8 cellular contexts compared by ENCODE assay signal in genomic region chr17:3447625-3448024, GRCh38. TPM values are rescaled to one million over a fixed set of nuclear protein-coding genes. Genes with fewer than 3 reads are reported as not detected.
A peak's percentile ranks its signal among the peaks of the same experiment; 100 is the strongest.
DNase-seq lines count a peak whose midpoint lies in the region; ATAC-seq and TF ChIP-seq lines count a peak whose summit lies in the region.

No MANE protein-coding gene starts in this region.

- in situ Hi-C loops in SK-MEL-5 (cut with HindIII; ENCODE audit: low pct_unique_long_range_greater_than_20kb, low sequenced_read_pairs): no loop called here

- ATAC-seq in stimulated activated naive CD8-positive, alpha-beta T cell treated with anti-CD3 and anti-CD28 coated beads, Interleukin-15, amount 100 ng/mL, for 72 hours: no peak
- ATAC-seq in right cardiac atrium (no peak), HG03571 (IDR thresholded peaks at IDR 0.05; ENCODE audit: unreplicated experiment) (no peak)
- no peak for ATAC-seq in stimulated activated naive CD8-positive, alpha-beta T cell treated with anti-CD3 and anti-CD28 coated beads, Interleukin-15, Interleukin-2, amounts not matched to agents 100 U/mL and 50 U/mL, for 24 hours

- H3K4me1 ChIP-seq in right cardiac atrium (ENCODE audit: control insufficient read depth, insufficient read depth, low read length): no peaks in the 10 kb centered on the region

- no peaks in the 10 kb centered on the region for H3K27me3 Mint-ChIP-seq in stimulated activated naive CD8-positive, alpha-beta T cell treated with anti-CD3 and anti-CD28 coated beads, Interleukin-15, amount 100 ng/mL, for 72 hours

- CTCF ChIA-PET in HEK293T (lab: Yijun Ruan, JAX): no interaction called here

- POLR2A ChIA-PET in HEK293T (lab: Yijun Ruan, JAX): no interaction called here

- intact Hi-C loops in right cardiac atrium (cut with DNase I): no loop called here

- H3K27me3 ChIP-seq in right cardiac atrium (ENCODE audit: control insufficient read depth, insufficient read depth): no peaks in the 10 kb centered on the region

- WGBS in right cardiac atrium: 57% methylated on average over 2 of the region's 2 CpGs

- H3K9me3 ChIP-seq in right cardiac atrium (ENCODE audit: control insufficient read depth, low read length): no peaks in the 10 kb centered on the region

- no peaks in the 10 kb centered on the region for H3K9me3 Mint-ChIP-seq in stimulated activated naive CD8-positive, alpha-beta T cell treated with anti-CD3 and anti-CD28 coated beads, Interleukin-15, amount 100 ng/mL, for 72 hours

- H3K4me3 ChIP-seq in right cardiac atrium (ENCODE audit: low read length): no peak overlapping the region

- no peaks in the 10 kb centered on the region for H3K4me1 Mint-ChIP-seq in stimulated activated naive CD8-positive, alpha-beta T cell treated with anti-CD3 and anti-CD28 coated beads, Interleukin-15, amount 100 ng/mL, for 72 hours

- no peak overlapping the region for H3K4me3 Mint-ChIP-seq in stimulated activated naive CD8-positive, alpha-beta T cell treated with anti-CD3 and anti-CD28 coated beads, Interleukin-15, amount 100 ng/mL, for 72 hours

- H3K27ac ChIP-seq in right cardiac atrium (ENCODE audit: low read length): no peak overlapping the region

- DNase-seq in EH (ENCODE audit: low read depth) (peak; percentile 2), HEK293T (ENCODE audit: extremely low spot score) (peak; percentile 32), SK-MEL-5 (ENCODE audit: low read depth, low spot score) (peak; percentile 66), iris pigment epithelial cell (ENCODE audit: low read depth) (peak; percentile 8), right cardiac atrium (no peak)
- no peak for DNase-seq in stimulated activated naive CD8-positive, alpha-beta T cell treated with anti-CD3 and anti-CD28 coated beads, Interleukin-15, amount 100 ng/mL, for 72 hours
- DNase-seq in stimulated activated naive CD8-positive, alpha-beta T cell treated with anti-CD3 and anti-CD28 coated beads, Interleukin-15, Interleukin-2, amounts not matched to agents 100 U/mL and 50 U/mL, for 24 hours: no peak

- H3K27ac Mint-ChIP-seq in stimulated activated naive CD8-positive, alpha-beta T cell treated with anti-CD3 and anti-CD28 coated beads, Interleukin-15, amount 100 ng/mL, for 72 hours: peak overlapping the region in 1 of 2 donors; percentile 4

TF ChIP-seq in HEK293T, 16 proteins besides CTCF, POLR2A, EP300 and RAD21:
- TF ChIP-seq, protein P1, sequence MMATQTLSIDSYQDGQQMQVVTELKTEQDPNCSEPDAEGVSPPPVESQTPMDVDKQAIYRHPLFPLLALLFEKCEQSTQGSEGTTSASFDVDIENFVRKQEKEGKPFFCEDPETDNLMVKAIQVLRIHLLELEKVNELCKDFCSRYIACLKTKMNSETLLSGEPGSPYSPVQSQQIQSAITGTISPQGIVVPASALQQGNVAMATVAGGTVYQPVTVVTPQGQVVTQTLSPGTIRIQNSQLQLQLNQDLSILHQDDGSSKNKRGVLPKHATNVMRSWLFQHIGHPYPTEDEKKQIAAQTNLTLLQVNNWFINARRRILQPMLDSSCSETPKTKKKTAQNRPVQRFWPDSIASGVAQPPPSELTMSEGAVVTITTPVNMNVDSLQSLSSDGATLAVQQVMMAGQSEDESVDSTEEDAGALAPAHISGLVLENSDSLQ (IDR thresholded peaks at IDR 0.05): no peak
- no peak for TF ChIP-seq FOXK2 (IDR thresholded peaks at IDR 0.05)
- TF ChIP-seq TARDBP (IDR thresholded peaks at IDR 0.05): no peak
- TF ChIP-seq FOXA1 (IDR thresholded peaks at IDR 0.05): no peak
- no peak for TF ChIP-seq CTBP1 (IDR thresholded peaks at IDR 0.05; ENCODE audit: borderline replicate concordance)
- TF ChIP-seq ARNT (IDR thresholded peaks at IDR 0.05): no peak
- TF ChIP-seq L3MBTL2 (conservative IDR thresholded peaks at IDR 0.05): no peak
- no peak for TF ChIP-seq SP1 (IDR thresholded peaks at IDR 0.05)
- no peak for TF ChIP-seq BHLHE40 (IDR thresholded peaks at IDR 0.05; ENCODE audit: borderline replicate concordance)
- TF ChIP-seq NFRKB (IDR thresholded peaks at IDR 0.05): no peak
- no peak for TF ChIP-seq SUZ12 (IDR thresholded peaks at IDR 0.05)
- no peak for TF ChIP-seq FOXM1 (IDR thresholded peaks at IDR 0.05; ENCODE audit: borderline replicate concordance)
- TF ChIP-seq ELF4 (IDR thresholded peaks at IDR 0.05): no peak
- TF ChIP-seq LEF1 (IDR thresholded peaks at IDR 0.05; ENCODE audit: borderline replicate concordance): no peak
- no peak for TF ChIP-seq ZNF384 (IDR thresholded peaks at IDR 0.05)
- TF ChIP-seq HDGF (IDR thresholded peaks at IDR 0.05; ENCODE audit: borderline replicate concordance): no peak

RNA-seq across cellular contexts. Expression of gene OR1E2, which starts 14.0 kb away (rescaled TPM):
- not detected in 2 replicates for total RNA-seq in SK-MEL-5 (2014; rRNA removed; shearing (Covaris generic))
- not detected in 2 replicates for polyA plus RNA-seq in SK-MEL-5 (2015; cell fraction: cytosol; rRNA removed)
- not detected in 2 replicates for polyA plus RNA-seq in SK-MEL-5 (2015; cell fraction: nucleus; rRNA removed)
- not detected for total RNA-seq in right cardiac atrium
- not detected for polyA plus RNA-seq in right cardiac atrium

RNA-seq across cellular contexts. Expression of gene SPATA22, which starts 24.0 kb away (rescaled TPM):
- not detected in 2 replicates for total RNA-seq in SK-MEL-5 (2014; rRNA removed; shearing (Covaris generic))
- polyA plus RNA-seq in SK-MEL-5 (2015; cell fraction: cytosol; rRNA removed): not detected in 2 replicates
- polyA plus RNA-seq in SK-MEL-5 (2015; cell fraction: nucleus; rRNA removed): not detected in 2 replicates
- 1 to 10 TPM in 1 of 4 donors, under 1 TPM in 1, not detected in 2; 0.45 to 1.6 TPM for total RNA-seq in right cardiac atrium
- polyA plus RNA-seq in right cardiac atrium: 1.5 TPM

RNA-seq across cellular contexts. Expression of gene ASPA, which starts 28.2 kb away (rescaled TPM):
- total RNA-seq in SK-MEL-5 (2014; rRNA removed; shearing (Covaris generic)): 0.59 and 1.8 TPM in 2 replicates
- polyA plus RNA-seq in SK-MEL-5 (2015; cell fraction: cytosol; rRNA removed): 0.19 and 0.29 TPM in 2 replicates
- polyA plus RNA-seq in SK-MEL-5 (2015; cell fraction: nucleus; rRNA removed): 0.91 and 0.96 TPM in 2 replicates
- 1 to 10 TPM; 1.6 to 5.5 (median 2.5) TPM for total RNA-seq in right cardiac atrium
- polyA plus RNA-seq in right cardiac atrium: 1.6 TPM

RNA-seq across cellular contexts. Expression of gene OR3A3, which starts 36.5 kb away (rescaled TPM):
- total RNA-seq in SK-MEL-5 (2014; rRNA removed; shearing (Covaris generic)): not detected in 2 replicates
- not detected in 2 replicates for polyA plus RNA-seq in SK-MEL-5 (2015; cell fraction: cytosol; rRNA removed)
- not detected in 2 replicates for polyA plus RNA-seq in SK-MEL-5 (2015; cell fraction: nucleus; rRNA removed)
- total RNA-seq in right cardiac atrium: not detected
- polyA plus RNA-seq in right cardiac atrium: not detected

RNA-seq across cellular contexts. Expression of gene OR1E1, which starts 49.4 kb away (rescaled TPM):
- not detected in 2 replicates for total RNA-seq in SK-MEL-5 (2014; rRNA removed; shearing (Covaris generic))
- polyA plus RNA-seq in SK-MEL-5 (2015; cell fraction: cytosol; rRNA removed): not detected in 2 replicates
- not detected in 2 replicates for polyA plus RNA-seq in SK-MEL-5 (2015; cell fraction: nucleus; rRNA removed)
- not detected for total RNA-seq in right cardiac atrium
- polyA plus RNA-seq in right cardiac atrium: not detected

Comparison
In these comparisons a context has a peak if more than half of its experiments do, and no peak if none do; other contexts are left out.
1. DNase-seq: peak in EH (single experiment), HEK293T (single experiment), SK-MEL-5 (single experiment) and iris pigment epithelial cell (single experiment); none in stimulated activated naive CD8-positive, alpha-beta T cell treated with anti-CD3 and anti-CD28 coated beads, Interleukin-15, amount 100 ng/mL, for 72 hours (0 of 2), right cardiac atrium (0 of 3) and stimulated activated naive CD8-positive, alpha-beta T cell treated with anti-CD3 and anti-CD28 coated beads, Interleukin-15, Interleukin-2, amounts not matched to agents 100 U/mL and 50 U/mL, for 24 hours (single experiment).